ENCODE assay signal across 1 cellular context in the genomic region with DNA sequence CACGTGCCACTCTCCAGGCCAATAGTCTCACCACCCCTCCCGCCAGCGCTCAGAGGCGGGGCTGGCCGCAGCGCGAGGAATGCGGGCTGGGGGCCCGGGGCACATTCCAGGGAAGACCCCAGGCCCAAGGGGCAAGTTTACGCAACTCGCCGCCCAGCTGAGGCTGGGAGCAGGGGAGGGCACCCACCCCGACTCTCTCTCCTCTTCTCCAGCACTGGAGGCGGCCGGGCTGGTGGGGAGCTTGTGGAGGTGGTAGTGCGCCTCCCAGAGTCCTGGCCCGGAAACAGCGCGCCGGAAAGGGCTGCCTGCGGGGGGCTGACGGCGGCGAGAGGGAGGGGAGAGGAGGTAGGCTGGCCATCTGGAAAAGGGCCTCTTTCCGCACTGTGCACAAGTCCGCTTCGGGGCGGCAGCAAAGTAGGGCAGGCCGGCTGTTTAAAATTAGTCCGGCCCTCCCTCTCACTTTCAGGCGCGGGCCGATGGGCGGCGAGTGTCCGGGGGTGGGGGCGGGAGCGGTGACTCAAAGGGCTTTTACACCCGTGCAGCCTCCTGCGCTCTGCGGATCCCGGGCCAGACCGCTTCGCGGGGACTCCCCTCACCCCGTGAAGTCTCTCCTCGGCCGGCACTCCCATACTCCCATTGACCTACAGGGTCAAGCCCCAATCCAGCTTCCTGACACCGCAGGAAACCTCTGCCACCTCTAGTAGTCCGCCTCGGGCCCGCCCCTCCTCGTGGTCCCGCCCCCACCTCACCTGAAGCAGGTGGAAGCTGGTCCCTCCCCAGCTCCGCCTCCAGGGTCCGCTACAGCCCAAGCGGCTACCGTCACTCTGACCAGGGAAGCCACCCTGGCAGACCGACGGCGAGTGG.
TF ChIP-seq lines count a peak whose summit lies in the region.

No MANE protein-coding gene starts in this region.

TF ChIP-seq in GM12878, 131 proteins besides CTCF, POLR2A, EP300 and RAD21 (continued from another document):
- TF ChIP-seq, protein P1, sequence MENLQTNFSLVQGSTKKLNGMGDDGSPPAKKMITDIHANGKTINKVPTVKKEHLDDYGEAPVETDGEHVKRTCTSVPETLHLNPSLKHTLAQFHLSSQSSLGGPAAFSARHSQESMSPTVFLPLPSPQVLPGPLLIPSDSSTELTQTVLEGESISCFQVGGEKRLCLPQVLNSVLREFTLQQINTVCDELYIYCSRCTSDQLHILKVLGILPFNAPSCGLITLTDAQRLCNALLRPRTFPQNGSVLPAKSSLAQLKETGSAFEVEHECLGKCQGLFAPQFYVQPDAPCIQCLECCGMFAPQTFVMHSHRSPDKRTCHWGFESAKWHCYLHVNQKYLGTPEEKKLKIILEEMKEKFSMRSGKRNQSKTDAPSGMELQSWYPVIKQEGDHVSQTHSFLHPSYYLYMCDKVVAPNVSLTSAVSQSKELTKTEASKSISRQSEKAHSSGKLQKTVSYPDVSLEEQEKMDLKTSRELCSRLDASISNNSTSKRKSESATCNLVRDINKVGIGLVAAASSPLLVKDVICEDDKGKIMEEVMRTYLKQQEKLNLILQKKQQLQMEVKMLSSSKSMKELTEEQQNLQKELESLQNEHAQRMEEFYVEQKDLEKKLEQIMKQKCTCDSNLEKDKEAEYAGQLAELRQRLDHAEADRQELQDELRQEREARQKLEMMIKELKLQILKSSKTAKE (IDR thresholded peaks at IDR 0.05; ENCODE audit: low read depth, poor library complexity, severe bottlenecking) = peak; percentile 13
- TF ChIP-seq ATF7 (IDR thresholded peaks at IDR 0.05; ENCODE audit: low read depth) (no peak), LARP7 (IDR thresholded peaks at IDR 0.05) (0 out of 2 replicates have a peak, but pooled peaks have one; percentile 41), BMI1 (IDR thresholded peaks at IDR 0.05; ENCODE audit: borderline replicate concordance) (no peak), ZBED1 (IDR thresholded peaks at IDR 0.05; ENCODE audit: borderline replicate concordance) (no peak), TCF12 (IDR thresholded peaks at IDR 0.05; ENCODE audit: low read depth, low read length) (0 out of 2 replicates have a peak, but pooled peaks have one; percentile 2)
- TF ChIP-seq, protein P2, sequence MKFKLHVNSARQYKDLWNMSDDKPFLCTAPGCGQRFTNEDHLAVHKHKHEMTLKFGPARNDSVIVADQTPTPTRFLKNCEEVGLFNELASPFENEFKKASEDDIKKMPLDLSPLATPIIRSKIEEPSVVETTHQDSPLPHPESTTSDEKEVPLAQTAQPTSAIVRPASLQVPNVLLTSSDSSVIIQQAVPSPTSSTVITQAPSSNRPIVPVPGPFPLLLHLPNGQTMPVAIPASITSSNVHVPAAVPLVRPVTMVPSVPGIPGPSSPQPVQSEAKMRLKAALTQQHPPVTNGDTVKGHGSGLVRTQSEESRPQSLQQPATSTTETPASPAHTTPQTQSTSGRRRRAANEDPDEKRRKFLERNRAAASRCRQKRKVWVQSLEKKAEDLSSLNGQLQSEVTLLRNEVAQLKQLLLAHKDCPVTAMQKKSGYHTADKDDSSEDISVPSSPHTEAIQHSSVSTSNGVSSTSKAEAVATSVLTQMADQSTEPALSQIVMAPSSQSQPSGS (IDR thresholded peaks at IDR 0.05; ENCODE audit: low read length) = no peak
- TF ChIP-seq, protein P3, sequence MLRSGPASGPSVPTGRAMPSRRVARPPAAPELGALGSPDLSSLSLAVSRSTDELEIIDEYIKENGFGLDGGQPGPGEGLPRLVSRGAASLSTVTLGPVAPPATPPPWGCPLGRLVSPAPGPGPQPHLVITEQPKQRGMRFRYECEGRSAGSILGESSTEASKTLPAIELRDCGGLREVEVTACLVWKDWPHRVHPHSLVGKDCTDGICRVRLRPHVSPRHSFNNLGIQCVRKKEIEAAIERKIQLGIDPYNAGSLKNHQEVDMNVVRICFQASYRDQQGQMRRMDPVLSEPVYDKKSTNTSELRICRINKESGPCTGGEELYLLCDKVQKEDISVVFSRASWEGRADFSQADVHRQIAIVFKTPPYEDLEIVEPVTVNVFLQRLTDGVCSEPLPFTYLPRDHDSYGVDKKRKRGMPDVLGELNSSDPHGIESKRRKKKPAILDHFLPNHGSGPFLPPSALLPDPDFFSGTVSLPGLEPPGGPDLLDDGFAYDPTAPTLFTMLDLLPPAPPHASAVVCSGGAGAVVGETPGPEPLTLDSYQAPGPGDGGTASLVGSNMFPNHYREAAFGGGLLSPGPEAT (IDR thresholded peaks at IDR 0.05; ENCODE audit: low read depth) = peak; percentile 22
- TF ChIP-seq, protein P4, sequence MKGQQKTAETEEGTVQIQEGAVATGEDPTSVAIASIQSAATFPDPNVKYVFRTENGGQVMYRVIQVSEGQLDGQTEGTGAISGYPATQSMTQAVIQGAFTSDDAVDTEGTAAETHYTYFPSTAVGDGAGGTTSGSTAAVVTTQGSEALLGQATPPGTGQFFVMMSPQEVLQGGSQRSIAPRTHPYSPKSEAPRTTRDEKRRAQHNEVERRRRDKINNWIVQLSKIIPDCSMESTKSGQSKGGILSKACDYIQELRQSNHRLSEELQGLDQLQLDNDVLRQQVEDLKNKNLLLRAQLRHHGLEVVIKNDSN (IDR thresholded peaks at IDR 0.05; ENCODE audit: borderline replicate concordance, extremely low read length, insufficient read depth, low read depth, low read length) = peak; percentile 79
